ENCODE assay signal across 11 cellular contexts in the genomic region with DNA sequence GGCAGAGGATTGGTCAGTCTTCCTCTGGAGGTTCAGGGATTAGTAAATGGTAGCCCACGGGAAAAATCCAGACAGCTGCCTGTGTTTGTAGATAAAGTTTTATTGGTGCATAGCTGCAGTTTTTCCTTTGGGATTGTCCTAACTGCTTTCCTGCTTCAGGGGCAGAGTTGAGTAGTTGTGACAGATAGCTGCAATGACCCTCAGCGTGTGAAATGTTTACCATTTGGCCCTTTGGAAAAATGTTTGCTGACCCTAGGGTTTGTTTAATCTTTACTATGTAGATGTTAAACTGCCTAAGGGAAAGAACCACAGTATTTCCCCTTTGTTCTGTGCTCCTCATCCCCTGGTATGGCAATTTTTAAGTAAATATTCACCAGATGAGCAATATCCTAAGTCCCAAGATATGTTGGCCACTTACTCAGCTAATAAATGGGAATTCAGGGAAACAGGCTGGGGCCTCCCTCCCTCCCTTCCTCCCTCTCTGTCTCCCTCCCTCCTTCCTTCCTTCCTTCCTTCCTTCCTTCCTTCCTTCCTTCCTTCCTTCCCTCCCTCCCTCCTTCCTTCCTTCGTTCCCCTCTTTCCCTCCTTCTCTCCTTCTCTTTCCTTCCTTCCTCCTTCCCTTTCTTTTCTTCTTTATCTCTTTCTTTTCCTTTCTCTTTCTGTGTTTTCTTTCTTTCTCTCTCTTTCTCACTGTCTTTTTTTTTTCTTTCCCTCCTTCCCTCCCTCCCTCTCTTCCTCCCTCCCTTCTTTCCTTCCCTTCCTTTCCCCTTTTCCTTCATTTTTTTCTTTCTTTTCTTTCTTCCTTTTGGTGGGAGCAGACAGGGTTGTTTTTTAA.
DNase-seq lines count a peak whose midpoint lies in the region; ATAC-seq and TF ChIP-seq lines count a peak whose summit lies in the region.
"Had no signal": no experiment of that assay in that cellular context is flagged by ENCODE, and none has a peak within 500 bp of the region (broad histone marks: within the 10 kb centered on the region; RNA-seq: fewer than 3 reads in every experiment).

No MANE protein-coding gene starts in this region.

- H3K36me3 ChIP-seq in BJ (ENCODE audit: control insufficient read depth, insufficient read depth, low read length) = no peaks in the 10 kb centered on the region

- no peak overlapping the region for H3K4me3 ChIP-seq in BJ (ENCODE audit: low read depth, low read length)
- no peak overlapping the region for H3K4me3 ChIP-seq in coronary artery
- H3K4me3 ChIP-seq: tibial artery had no signal

- ATAC-seq in GM18519 (IDR thresholded peaks at IDR 0.05; ENCODE audit: low FRiP score, unreplicated experiment) = no peak
- ATAC-seq: activated CD4-positive, alpha-beta T cell treated with anti-CD3 and anti-CD28 coated beads for 36 hours had no signal

- CTCF ChIA-PET in BJ (lab: Yijun Ruan, JAX) = interaction anchor here (1.2 to 2.1 kb wide), 5 partner anchors 20 to 282 kb away, joined by 3 to 6 read pairs (median 4); a partner anchor contains a TSS

- peak overlapping the region; percentile 33 to 38 for H3K27ac ChIP-seq in coronary artery

- no peaks in the 10 kb centered on the region for H3K27me3 ChIP-seq in BJ (ENCODE audit: control insufficient read depth, insufficient read depth, low read length)
- H3K27me3 ChIP-seq: tibial artery had no signal

- H3K9me3 Mint-ChIP-seq in nephron = no peaks in the 10 kb centered on the region

- peak overlapping the region in 2 of 3 experiments; percentile 66 for H3K27ac Mint-ChIP-seq in nephron

- POLR2A ChIA-PET in BJ (lab: Charles Lee) = no interaction called here

- peaks cover 73% of the 10 kb centered on the region for H3K36me3 Mint-ChIP-seq in nephron (ENCODE audit: low read depth)

- DNase-seq in BJ (ENCODE audit: low read depth) (peak; percentile 60), HuH-7.5 (ENCODE audit: low spot score) (peak; percentile 46), coronary artery (ENCODE audit: low spot score) (no peak), NCI-H187 (lab: John Stamatoyannopoulos, UW) (no peak), RPMI8226 (no peak), NCI-H2081 treated with DMSO at 0.1 percent for 48 hours (lab: John Stamatoyannopoulos, UW) (no peak)
- DNase-seq: activated CD4-positive, alpha-beta T cell treated with anti-CD3 and anti-CD28 coated beads for 36 hours; NCI-H1105 treated with DMSO at 0.1 percent for 48 hours; tibial artery had no signal

- H3K4me1 Mint-ChIP-seq in nephron = peaks cover 30% of the 10 kb centered on the region

- no peaks in the 10 kb centered on the region for H3K27me3 Mint-ChIP-seq in nephron (ENCODE audit: low read depth)
- H3K27me3 Mint-ChIP-seq: activated CD4-positive, alpha-beta T cell treated with anti-CD3 and anti-CD28 coated beads for 36 hours had no signal

- no peak overlapping the region for H3K4me3 Mint-ChIP-seq in nephron
- H3K4me3 Mint-ChIP-seq: activated CD4-positive, alpha-beta T cell treated with anti-CD3 and anti-CD28 coated beads for 36 hours had no signal

- TF ChIP-seq CTCF in BJ (IDR thresholded peaks at IDR 0.05; ENCODE audit: insufficient read depth, low read depth, low read length) (no peak), coronary artery (IDR thresholded peaks at IDR 0.05) (no peak), nephron (IDR thresholded peaks at IDR 0.05; ENCODE audit: unreplicated experiment in 3 of 3) (no peak)

Comparison
In these comparisons a context has a peak if more than half of its experiments do, and no peak if none do; other contexts are left out.
1. DNase-seq: peak in BJ (single experiment) and HuH-7.5 (single experiment); none in coronary artery (single experiment), NCI-H187 (0 of 2), RPMI8226 (single experiment) and NCI-H2081 treated with DMSO at 0.1 percent for 48 hours (single experiment).